Comparison of ENCODE assay signal across 6 cellular contexts in the genomic region with DNA sequence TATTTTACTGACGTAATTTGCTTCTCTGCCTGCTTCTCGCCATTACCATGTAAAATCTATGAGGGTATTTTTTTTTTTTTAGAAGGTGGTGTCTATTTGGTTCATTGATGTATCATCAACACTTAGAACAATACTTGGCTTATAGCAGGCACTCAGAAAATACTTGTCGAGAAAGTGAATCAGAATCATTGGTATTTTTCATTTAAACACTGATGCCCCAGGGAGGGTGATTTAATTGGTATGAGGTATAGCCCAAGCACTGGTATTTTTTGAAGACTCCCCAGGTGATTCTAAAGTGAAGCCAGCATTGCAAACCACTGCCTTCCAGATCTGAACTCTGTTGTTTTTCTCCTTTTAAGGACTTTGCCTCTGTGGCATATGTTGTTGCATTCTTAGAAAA. TPM values are rescaled to one million over a fixed set of nuclear protein-coding genes. Genes with fewer than 3 reads are reported as not detected.
"Had no signal": no experiment of that assay in that cellular context is flagged by ENCODE, and none has a peak within 500 bp of the region (broad histone marks: within the 10 kb centered on the region; RNA-seq: fewer than 3 reads in every experiment).

No MANE protein-coding gene starts in this region.

- H3K4me3 Mint-ChIP-seq: IgD-negative memory B cell had no signal

- H3K27ac Mint-ChIP-seq: IgD-negative memory B cell had no signal

- H3K27ac ChIP-seq: HL-60 had no signal

- H3K4me1 Mint-ChIP-seq: IgD-negative memory B cell had no signal

- H3K4me3 ChIP-seq: K562 had no signal

- DNase-seq: IMR-90 had no signal

RNA-seq across cellular contexts. Expression of gene PDZD2, which starts 16.6 kb away (rescaled TPM):
- total RNA-seq: HepG2, HT-29 had no signal
